8 cellular contexts compared by ENCODE assay signal in the genomic region with DNA sequence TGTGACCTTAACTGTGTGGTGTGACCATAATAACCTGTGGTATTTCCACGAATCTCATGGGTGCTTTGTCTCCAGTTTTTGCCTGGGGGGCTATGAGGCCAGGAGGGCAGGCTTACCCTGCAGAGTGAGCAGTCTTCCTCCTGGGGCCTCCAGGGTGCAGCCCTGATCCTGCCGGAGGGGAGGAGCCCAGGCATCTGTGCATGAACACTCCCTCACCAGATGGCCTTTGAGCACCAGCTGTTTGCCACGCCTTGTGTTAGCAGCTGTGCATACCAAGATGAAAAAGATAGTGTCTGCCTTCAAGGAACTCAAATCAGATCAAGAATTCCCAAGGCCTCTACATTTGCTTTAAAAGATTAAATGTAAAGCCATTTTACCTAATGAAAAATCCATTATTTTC.
DNase-seq lines count a peak whose midpoint lies in the region; ATAC-seq lines count a peak whose summit lies in the region.

No MANE protein-coding gene starts in this region.

- H3K9me3 ChIP-seq in BLaER1 treated with 17β-estradiol and CSF1 and Interleukin-3, amounts not matched to agents 10 nM and 100 nM (replicated peaks in 1 of 11): no peaks in the 10 kb centered on the region

- H3K4me1 ChIP-seq in BLaER1 treated with 17β-estradiol and CSF1 and Interleukin-3, amounts not matched to agents 10 nM and 100 nM: peaks cover 55 to 80% (median 65%) of the 10 kb centered on the region in 10 experiments

- peak overlapping the region; percentile 32 for H3K27ac Mint-ChIP-seq in central memory CD8-positive, alpha-beta T cell (ENCODE audit: low read depth)
- peak overlapping the region; percentile 18 to 83 (median 72) for H3K27ac Mint-ChIP-seq in naive thymus-derived CD8-positive, alpha-beta T cell

- peak; percentile 80 for DNase-seq in NCI-H2171 treated with DMSO at 0.1 percent for 48 hours (lab: John Stamatoyannopoulos, UW)
- no peak for DNase-seq in central memory CD8-positive, alpha-beta T cell (ENCODE audit: low spot score in 2 of 2)
- no peak for DNase-seq in naive thymus-derived CD8-positive, alpha-beta T cell
- no peak for DNase-seq in effector CD4-positive, alpha-beta T cell

- H3K9me3 Mint-ChIP-seq in central memory CD8-positive, alpha-beta T cell: no peaks in the 10 kb centered on the region
- H3K9me3 Mint-ChIP-seq in naive thymus-derived CD8-positive, alpha-beta T cell: no peaks in the 10 kb centered on the region

- H3K36me3 Mint-ChIP-seq in central memory CD8-positive, alpha-beta T cell (ENCODE audit: insufficient read depth): peaks cover 27% of the 10 kb centered on the region
- peaks cover 0 to 49% (median 0%) of the 10 kb centered on the region in 3 donors for H3K36me3 Mint-ChIP-seq in naive thymus-derived CD8-positive, alpha-beta T cell

- peak overlapping the region in 2 of 11 experiments; percentile 19 to 21; a peak in 3 of 22 replicates for H3K27ac ChIP-seq in BLaER1 treated with 17β-estradiol and CSF1 and Interleukin-3, amounts not matched to agents 10 nM and 100 nM

- ATAC-seq in GM19467 (IDR thresholded peaks at IDR 0.05; ENCODE audit: unreplicated experiment) (peak; percentile 63), GM18867 (IDR thresholded peaks at IDR 0.05; ENCODE audit: unreplicated experiment) (no peak), HG02970 (IDR thresholded peaks at IDR 0.05; ENCODE audit: low FRiP score, unreplicated experiment) (no peak)
- no peak for ATAC-seq in central memory CD8-positive, alpha-beta T cell (replicated peaks; ENCODE audit: extremely low read depth, poor library complexity, severe bottlenecking)
- ATAC-seq in naive thymus-derived CD8-positive, alpha-beta T cell: peak; percentile 42 to 45

- H3K9ac ChIP-seq in BLaER1 treated with 17β-estradiol and CSF1 and Interleukin-3, amounts not matched to agents 10 nM and 100 nM: peak overlapping the region in 3 of 11 experiments; percentile 1 to 11 (median 11); a peak in 2 of 22 replicates

- H3K27me3 ChIP-seq in BLaER1 treated with 17β-estradiol and CSF1 and Interleukin-3, amounts not matched to agents 10 nM and 100 nM: no peaks in the 10 kb centered on the region

- peaks cover 56% of the 10 kb centered on the region for H3K4me1 Mint-ChIP-seq in central memory CD8-positive, alpha-beta T cell
- peaks cover 25 to 65% (median 55%) of the 10 kb centered on the region in 4 donors for H3K4me1 Mint-ChIP-seq in naive thymus-derived CD8-positive, alpha-beta T cell

- POLR2A ChIA-PET in naive thymus-derived CD8-positive, alpha-beta T cell (lab: Charles Lee): interaction anchor here (1.0 kb wide), 1 partner anchor 16 kb away, joined by 5 read pairs; no protein-coding TSS in a partner anchor

- H3K4me3 ChIP-seq in BLaER1 treated with 17β-estradiol and CSF1 and Interleukin-3, amounts not matched to agents 10 nM and 100 nM: no peak overlapping the region

- H3K36me3 ChIP-seq in BLaER1 treated with 17β-estradiol and CSF1 and Interleukin-3, amounts not matched to agents 10 nM and 100 nM: peaks cover 44 to 96% (median 72%) of the 10 kb centered on the region in 11 experiments

- H4K20me1 ChIP-seq in BLaER1 treated with 17β-estradiol and CSF1 and Interleukin-3, amounts not matched to agents 10 nM and 100 nM: peaks cover 82 to 100% (median 95%) of the 10 kb centered on the region in 11 experiments; a peak in 21 of 22 replicates

- H3K27me3 Mint-ChIP-seq in central memory CD8-positive, alpha-beta T cell: no peaks in the 10 kb centered on the region
- no peaks in the 10 kb centered on the region for H3K27me3 Mint-ChIP-seq in naive thymus-derived CD8-positive, alpha-beta T cell

- H3K4me2 ChIP-seq in BLaER1 treated with 17β-estradiol and CSF1 and Interleukin-3, amounts not matched to agents 10 nM and 100 nM: peak overlapping the region; percentile 41 to 66 (median 57)

- H3K4me3 Mint-ChIP-seq in central memory CD8-positive, alpha-beta T cell: no peak overlapping the region
- peak overlapping the region in 3 of 10 donors; percentile 15 to 22 (median 20) for H3K4me3 Mint-ChIP-seq in naive thymus-derived CD8-positive, alpha-beta T cell

Comparison
In these comparisons a context has a peak if more than half of its experiments do, and no peak if none do; other contexts are left out.
1. ATAC-seq: peak in GM19467 (single experiment) and naive thymus-derived CD8-positive, alpha-beta T cell (2 of 2); none in central memory CD8-positive, alpha-beta T cell (single experiment), GM18867 (single experiment) and HG02970 (single experiment).